In the genomic region with DNA sequence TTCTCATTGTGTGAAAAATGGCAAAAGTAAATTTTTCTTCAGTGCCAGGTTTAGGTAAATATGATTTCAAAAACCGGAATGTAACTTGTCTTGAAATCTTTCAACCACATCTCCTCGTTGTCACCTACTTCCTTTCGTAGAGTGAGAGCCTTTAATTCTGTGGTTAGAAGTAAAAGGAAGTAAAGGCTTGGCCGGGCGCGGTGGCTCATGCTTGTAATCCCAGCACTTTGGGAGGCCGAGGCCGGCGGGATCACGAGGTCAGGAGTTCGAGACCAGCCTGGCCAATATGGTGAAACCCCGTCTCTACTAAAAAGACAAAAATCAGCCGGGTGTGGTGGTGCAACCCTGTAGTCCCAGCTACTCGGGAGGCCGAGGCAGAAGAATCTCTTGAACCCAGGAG, we compare ENCODE assay signal across 9 cellular contexts. TPM values are rescaled to one million over a fixed set of nuclear protein-coding genes. Genes with fewer than 3 reads are reported as not detected.
DNase-seq lines count a peak whose midpoint lies in the region; ATAC-seq and TF ChIP-seq lines count a peak whose summit lies in the region.
"Had no signal": no experiment of that assay in that cellular context is flagged by ENCODE, and none has a peak within 500 bp of the region (broad histone marks: within the 10 kb centered on the region; RNA-seq: fewer than 3 reads in every experiment).

No MANE protein-coding gene starts in this region.

- peak overlapping the region; percentile 80 for H3K4me3 Mint-ChIP-seq in T-helper 2 cell treated with Interferon-gamma antibody and Interleukin-4, amounts not matched to agents 5 μg/mL and 100 μg/mL, for 36 hours

- H3K4me1 ChIP-seq in aorta (ENCODE audit: control insufficient read depth in 1 of 2, insufficient read depth in 2 of 2, low read length in 2 of 2) (peaks cover 0 to 2% of the 10 kb centered on the region in 2 donors), ovary (ENCODE audit: insufficient read depth) (no peaks in the 10 kb centered on the region), SJCRH30 (no peaks in the 10 kb centered on the region)

- no peak for TF ChIP-seq CTCF in ovary (IDR thresholded peaks at IDR 0.05)

- H3K27ac ChIP-seq in aorta (ENCODE audit: low read depth in 1 of 2, low read length in 2 of 2) (no peak overlapping the region), ovary (no peak overlapping the region), SJCRH30 (no peak overlapping the region)

- intact Hi-C loops in aorta (cut with DNase I) = no loop called here
- intact Hi-C loops in ovary (cut with DNase I) = no loop called here

- H3K4me1 Mint-ChIP-seq in T-helper 2 cell treated with Interferon-gamma antibody and Interleukin-4, amounts not matched to agents 5 μg/mL and 100 μg/mL, for 36 hours (ENCODE audit: low read depth) = peaks cover 55% of the 10 kb centered on the region

- peak overlapping the region; percentile 89 for H3K27ac Mint-ChIP-seq in T-helper 2 cell treated with Interferon-gamma antibody and Interleukin-4, amounts not matched to agents 5 μg/mL and 100 μg/mL, for 36 hours

- TF ChIP-seq EP300 in ovary (IDR thresholded peaks at IDR 0.05) = no peak

- no peak overlapping the region for H3K4me3 ChIP-seq in aorta (ENCODE audit: low read length in 2 of 2)
- H3K4me3 ChIP-seq in ovary = no peak overlapping the region
- no peak overlapping the region for H3K4me3 ChIP-seq in SJCRH30
- H3K4me3 ChIP-seq: heart left ventricle had no signal

- ATAC-seq in aorta (ENCODE audit: low FRiP score) = no peak

- H3K9me3 ChIP-seq in aorta (ENCODE audit: control insufficient read depth, low read length) = no peaks in the 10 kb centered on the region
- no peaks in the 10 kb centered on the region for H3K9me3 ChIP-seq in ovary
- H3K9me3 ChIP-seq in SJCRH30 (replicated peaks) = no peaks in the 10 kb centered on the region
- H3K9me3 ChIP-seq: heart left ventricle had no signal

- peak; percentile 25 for DNase-seq in stimulated activated CD4-positive, alpha-beta T cell treated with anti-CD3 and anti-CD28 coated beads, Interleukin-12 subunit alpha, Interleukin-12 subunit beta, amount 100 ng/mL, for 4 hours
- DNase-seq in stimulated activated CD4-positive, alpha-beta T cell treated with anti-CD3 and anti-CD28 coated beads, Interleukin-4, amount 100 ng/mL, for 4 hours = no peak
- DNase-seq in T-helper 2 cell treated with Interferon-gamma antibody and Interleukin-4, amounts not matched to agents 5 μg/mL and 100 μg/mL, for 36 hours (ENCODE audit: low spot score) = peak; percentile 53
- peak; percentile 16 for DNase-seq in effector CD8-positive, alpha-beta T cell (lab: John Stamatoyannopoulos, UW)
- DNase-seq in aorta (peak; percentile 60 to 78), medulla oblongata (ENCODE audit: extremely low spot score) (no peak), ovary (no peak), SJCRH30 (no peak)
- DNase-seq: heart left ventricle had no signal

- peaks cover 52% of the 10 kb centered on the region for H3K36me3 Mint-ChIP-seq in T-helper 2 cell treated with Interferon-gamma antibody and Interleukin-4, amounts not matched to agents 5 μg/mL and 100 μg/mL, for 36 hours (ENCODE audit: low read depth)

- no peaks in the 10 kb centered on the region for H3K27me3 Mint-ChIP-seq in T-helper 2 cell treated with Interferon-gamma antibody and Interleukin-4, amounts not matched to agents 5 μg/mL and 100 μg/mL, for 36 hours (ENCODE audit: low read depth)

- H3K27me3 ChIP-seq in aorta (ENCODE audit: control insufficient read depth in 1 of 2, insufficient read depth in 2 of 2, low read length in 1 of 2) (no peaks in the 10 kb centered on the region), ovary (no peaks in the 10 kb centered on the region), SJCRH30 (no peaks in the 10 kb centered on the region)
- H3K27me3 ChIP-seq: heart left ventricle had no signal

- no peak for TF ChIP-seq POLR2A in ovary (IDR thresholded peaks at IDR 0.05)

- no peaks in the 10 kb centered on the region for H3K9me3 Mint-ChIP-seq in T-helper 2 cell treated with Interferon-gamma antibody and Interleukin-4, amounts not matched to agents 5 μg/mL and 100 μg/mL, for 36 hours

- H3K36me3 ChIP-seq in aorta (ENCODE audit: control insufficient read depth in 1 of 2, insufficient read depth in 2 of 2, low read length in 1 of 2) (peaks cover 0 to 2% of the 10 kb centered on the region in 2 donors), ovary (no peaks in the 10 kb centered on the region), SJCRH30 (peaks cover 13% of the 10 kb centered on the region; the same call in 1 of the 2 replicates)

- WGBS in aorta, 2 donors = 92 to 95% methylated on average over 15 of the region's 15 CpGs
- 92 to 95% (median 95%) methylated on average over 15 of the region's 15 CpGs for WGBS in ovary, 3 donors

RNA-seq across cellular contexts. Expression of gene SGSM3, which starts 29.8 kb away (rescaled TPM):
- total RNA-seq in aorta = 10 to 100 TPM; 44.3 to 52.3 TPM
- 100 to 1,000 TPM in 1 of 2 donors, 10 to 100 TPM in 1; 24.5 to 114 TPM for polyA plus RNA-seq in aorta
- 10 to 100 TPM; 32.0 to 55.9 (median 43.9) TPM for total RNA-seq in ovary
- 10 to 100 TPM in 1 of 2 donors, 1 to 10 TPM in 1; 5.7 to 56.2 TPM for polyA plus RNA-seq in ovary
- total RNA-seq in SJCRH30 (2014; rRNA removed; shearing (Covaris generic)) = 17.0 and 25.1 TPM in 2 replicates

RNA-seq across cellular contexts. Expression of gene ADSL, which starts 53.9 kb away (rescaled TPM):
- 10 to 100 TPM; 40.5 to 49.0 TPM for total RNA-seq in aorta
- polyA plus RNA-seq in aorta = 10 to 100 TPM; 31.1 to 34.8 TPM
- total RNA-seq in ovary = 10 to 100 TPM; 45.1 to 63.5 (median 49.7) TPM
- polyA plus RNA-seq in ovary = 10 to 100 TPM; 48.8 to 61.5 TPM
- 134 TPM in 2 replicates for total RNA-seq in SJCRH30 (2014; rRNA removed; shearing (Covaris generic))

Comparison
In these comparisons a context has a peak if more than half of its experiments do, and no peak if none do; other contexts are left out.
1. DNase-seq: peak in stimulated activated CD4-positive, alpha-beta T cell treated with anti-CD3 and anti-CD28 coated beads, Interleukin-12 subunit alpha, Interleukin-12 subunit beta, amount 100 ng/mL, for 4 hours (single experiment), T-helper 2 cell treated with Interferon-gamma antibody and Interleukin-4, amounts not matched to agents 5 μg/mL and 100 μg/mL, for 36 hours (single experiment), effector CD8-positive, alpha-beta T cell (single experiment) and aorta (2 of 2); none in stimulated activated CD4-positive, alpha-beta T cell treated with anti-CD3 and anti-CD28 coated beads, Interleukin-4, amount 100 ng/mL, for 4 hours (0 of 2), medulla oblongata (single experiment), ovary (0 of 5) and SJCRH30 (0 of 2).